ENCODE assay signal across 19 cellular contexts in the genomic region with DNA sequence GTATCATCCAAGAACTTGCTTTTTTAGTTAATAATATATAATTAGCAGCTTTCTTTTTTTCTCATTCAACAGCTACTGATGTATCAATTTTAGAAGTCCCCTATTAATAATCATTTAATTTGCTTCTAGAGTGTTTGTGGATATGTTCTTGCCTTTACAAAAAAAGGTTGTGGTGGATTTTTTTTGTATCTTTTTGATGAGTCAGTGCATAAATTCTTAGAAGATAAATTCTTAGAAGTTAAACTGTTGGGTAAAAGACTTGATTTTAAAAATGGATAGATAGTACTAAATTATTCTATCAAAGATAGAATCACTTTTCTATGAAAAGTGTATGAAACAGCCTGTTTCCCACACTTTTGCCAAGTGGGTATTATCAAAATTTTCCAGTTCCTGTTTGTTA.
"Had no signal": no experiment of that assay in that cellular context is flagged by ENCODE, and none has a peak within 500 bp of the region (broad histone marks: within the 10 kb centered on the region; RNA-seq: fewer than 3 reads in every experiment).

No MANE protein-coding gene starts in this region.

- H3K4me1 ChIP-seq: heart right ventricle, left ventricle myocardium inferior, sigmoid colon, tibial artery, upper lobe of left lung, uterus had no signal

- DNase-seq: effector memory CD4-positive, alpha-beta T cell; gastrocnemius medialis; heart right ventricle; hypothalamus; left ventricle myocardium inferior; mesendoderm; naive B cell; nephron progenitor cell; posterior cingulate gyrus; sigmoid colon; stimulated activated CD4-positive, alpha-beta T cell treated with anti-CD3 and anti-CD28 coated beads, Interleukin-12 subunit alpha, Interleukin-12 subunit beta, amount 100 ng/mL, for 4 hours; stimulated activated naive CD4-positive, alpha-beta T cell treated with Interleukin-2 at 50 U/mL for 16 hours; tibial artery; upper lobe of left lung; uterus had no signal

- H3K27me3 ChIP-seq: gastrocnemius medialis, heart right ventricle, sigmoid colon, tibial artery, upper lobe of left lung, uterus had no signal

- H3K27ac Mint-ChIP-seq: naive B cell had no signal

- H3K4me3 Mint-ChIP-seq: naive B cell, nephron progenitor cell had no signal

- ATAC-seq: esophagus mucosa, gastrocnemius medialis, heart right ventricle had no signal

- H3K27ac ChIP-seq: heart right ventricle, left ventricle myocardium inferior, sigmoid colon, tibial artery, upper lobe of left lung, uterus had no signal

- H3K36me3 ChIP-seq: gastrocnemius medialis, heart right ventricle, sigmoid colon, tibial artery, upper lobe of left lung, uterus had no signal

- FAIRE-seq: endometrium, islet of Langerhans had no signal

- H3K9me3 ChIP-seq: gastrocnemius medialis had no signal

- H3K4me3 ChIP-seq: gastrocnemius medialis, heart right ventricle, left ventricle myocardium inferior, sigmoid colon, skin epidermis, tibial artery, upper lobe of left lung, uterus had no signal
